In the genomic region with DNA sequence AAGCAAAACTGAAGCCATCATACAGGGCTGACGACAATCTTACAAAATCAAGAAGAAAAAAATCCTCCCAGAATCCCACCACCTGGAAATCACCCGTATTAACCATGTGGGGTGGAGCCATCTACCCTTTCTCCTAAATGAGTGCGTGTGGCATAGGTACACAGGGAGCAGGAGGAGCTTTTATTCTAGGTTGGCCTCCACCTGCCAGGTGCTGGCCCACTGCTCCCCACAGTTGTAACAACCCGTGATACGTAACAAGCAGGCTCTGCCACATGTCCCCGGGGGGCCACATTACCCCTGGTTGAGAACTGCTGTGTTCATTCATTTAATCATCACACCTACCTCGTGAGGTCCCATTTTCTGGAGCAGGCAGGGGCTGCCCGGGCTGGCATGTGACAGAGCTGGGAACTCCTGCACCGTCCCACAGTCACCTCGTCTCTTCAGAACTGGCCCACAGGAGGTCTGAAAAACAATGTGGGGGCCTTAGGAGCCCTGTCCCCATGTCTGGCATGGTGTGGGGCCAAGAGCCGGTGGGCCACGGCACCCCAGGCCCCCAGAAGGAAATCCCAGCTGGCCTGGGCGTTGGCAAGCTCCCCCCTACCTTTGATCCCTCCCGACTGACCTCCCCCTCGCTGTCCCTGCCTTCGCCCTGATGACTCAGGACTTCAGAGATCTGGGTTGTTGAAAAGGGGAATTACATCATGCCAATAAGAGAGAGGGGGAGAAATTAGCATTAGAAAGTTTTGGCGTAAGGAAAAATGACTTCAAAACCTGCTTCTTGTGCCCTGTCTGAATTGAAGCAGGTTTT, we compare ENCODE assay signal across 10 cellular contexts. TPM values are rescaled to one million over a fixed set of nuclear protein-coding genes. Genes with fewer than 3 reads are reported as not detected.
DNase-seq lines count a peak whose midpoint lies in the region; ATAC-seq and TF ChIP-seq lines count a peak whose summit lies in the region.
"Had no signal": no experiment of that assay in that cellular context is flagged by ENCODE, and none has a peak within 500 bp of the region (broad histone marks: within the 10 kb centered on the region; RNA-seq: fewer than 3 reads in every experiment).

No MANE protein-coding gene starts in this region.

- POLR2A ChIA-PET in CD8-positive, alpha-beta memory T cell (lab: Charles Lee): no interaction called here
- POLR2A ChIA-PET in PC-9 (lab: Charles Lee; ENCODE audit: unreplicated experiment): no interaction called here

- no peaks in the 10 kb centered on the region for H3K9me3 Mint-ChIP-seq in CD8-positive, alpha-beta memory T cell

- no peak overlapping the region for H3K4me2 ChIP-seq in PC-9

- DNase-seq in CD8-positive, alpha-beta memory T cell: no peak
- peak; percentile 61 for DNase-seq in NCI-H226
- no peak for DNase-seq in NCI-H69 (lab: John Stamatoyannopoulos, UW)
- no peak for DNase-seq in PC-9
- no peak for DNase-seq in activated gamma-delta T cell treated with Interleukin-2 at 50 U/mL for 16 hours
- DNase-seq: amniotic stem cell, NCI-H2171 treated with DMSO at 0.1 percent for 48 hours had no signal

- H3K36me3 ChIP-seq in CD8-positive, alpha-beta memory T cell (ENCODE audit: insufficient read depth, low read length): peaks cover 6% of the 10 kb centered on the region
- H3K36me3 ChIP-seq in duodenal mucosa (ENCODE audit: control insufficient read depth in 1 of 2, insufficient read depth in 2 of 2, low read length in 2 of 2): peaks cover 9 to 15% of the 10 kb centered on the region in 2 donors
- H3K36me3 ChIP-seq in muscle layer of duodenum (ENCODE audit: control insufficient read depth in 1 of 2, insufficient read depth in 2 of 2, low read length in 2 of 2): peaks cover 0 to 6% of the 10 kb centered on the region in 2 donors
- H3K36me3 ChIP-seq in PC-9 (ENCODE audit: low read depth): peaks cover 4% of the 10 kb centered on the region; the same call in 1 of the 2 replicates

- no peak overlapping the region for H2AFZ ChIP-seq in PC-9

- peak overlapping the region in 1 of 7 donors; percentile 46 for H3K4me3 Mint-ChIP-seq in CD8-positive, alpha-beta memory T cell

- intact Hi-C loops in PC-9 (cut with micrococcal nuclease; ENCODE audit: unreplicated experiment): no loop called here

- peak overlapping the region; percentile 70 for H3K27ac ChIP-seq in CD8-positive, alpha-beta memory T cell (ENCODE audit: low read depth, low read length)
- peak overlapping the region; percentile 89 for H3K27ac ChIP-seq in duodenal mucosa (ENCODE audit: low read depth, low read length)
- peak overlapping the region; percentile 64 for H3K27ac ChIP-seq in muscle layer of duodenum (ENCODE audit: low read length)
- H3K27ac ChIP-seq in PC-9: no peak overlapping the region

- peaks cover 100% of the 10 kb centered on the region for H3K79me2 ChIP-seq in PC-9 (ENCODE audit: low read depth)

- no peaks in the 10 kb centered on the region for H3F3A ChIP-seq in PC-9 (ENCODE audit: insufficient read depth, low read depth)

- no peak overlapping the region for H3K4me3 ChIP-seq in CD8-positive, alpha-beta memory T cell (ENCODE audit: low read length)
- H3K4me3 ChIP-seq in duodenal mucosa (ENCODE audit: low read depth in 1 of 2, low read length in 2 of 2) (peak overlapping the region in 1 of 2 donors; percentile 23), muscle layer of duodenum (ENCODE audit: low read depth in 1 of 2, low read length in 2 of 2) (no peak overlapping the region), PC-9 (no peak overlapping the region)

- no peaks in the 10 kb centered on the region for H3K9me3 ChIP-seq in CD8-positive, alpha-beta memory T cell (ENCODE audit: low read length)
- H3K9me3 ChIP-seq in duodenal mucosa (ENCODE audit: control insufficient read depth in 1 of 2, low read length in 2 of 2) (no peaks in the 10 kb centered on the region), muscle layer of duodenum (ENCODE audit: control insufficient read depth in 1 of 2, low read length in 2 of 2) (no peaks in the 10 kb centered on the region), PC-9 (ENCODE audit: insufficient read depth, low read depth) (no peaks in the 10 kb centered on the region)

- peaks cover 17% of the 10 kb centered on the region for H3K4me1 ChIP-seq in CD8-positive, alpha-beta memory T cell (ENCODE audit: insufficient read depth, low read length)
- H3K4me1 ChIP-seq in duodenal mucosa (ENCODE audit: control insufficient read depth in 1 of 2, insufficient read depth in 2 of 2, low read length in 2 of 2) (peaks cover 74 to 88% of the 10 kb centered on the region in 2 donors), muscle layer of duodenum (ENCODE audit: control insufficient read depth in 1 of 2, insufficient read depth in 2 of 2, low read length in 2 of 2) (peaks cover 20 to 26% of the 10 kb centered on the region in 2 donors), PC-9 (replicated peaks; ENCODE audit: insufficient read depth) (no peaks in the 10 kb centered on the region; the same call in 1 of the 2 replicates)

- peaks cover 59 to 86% (median 64%) of the 10 kb centered on the region in 3 donors for H3K4me1 Mint-ChIP-seq in CD8-positive, alpha-beta memory T cell

- no peaks in the 10 kb centered on the region for H3K27me3 ChIP-seq in CD8-positive, alpha-beta memory T cell (ENCODE audit: insufficient read depth, low read length, poor library complexity, severe bottlenecking)
- H3K27me3 ChIP-seq in duodenal mucosa (ENCODE audit: control insufficient read depth in 1 of 2, insufficient read depth in 2 of 2, low read length in 2 of 2) (no peaks in the 10 kb centered on the region), muscle layer of duodenum (ENCODE audit: low read depth, low read length) (no peaks in the 10 kb centered on the region), PC-9 (ENCODE audit: insufficient read depth, low read depth) (no peaks in the 10 kb centered on the region)

- H3K9ac ChIP-seq in duodenal mucosa (ENCODE audit: low read depth in 1 of 2, low read length in 2 of 2): peak overlapping the region; percentile 43 to 69

- TF ChIP-seq CTCF in PC-9 (conservative IDR thresholded peaks at IDR 0.05): no peak

- CTCF ChIA-PET in CD8-positive, alpha-beta memory T cell (lab: Charles Lee): interaction anchor here (1.2 kb wide), 1 partner anchor 12 kb away, joined by 3 read pairs; no protein-coding TSS in a partner anchor
- CTCF ChIA-PET in PC-9 (lab: Charles Lee): no interaction called here

- no TSS peak for BruUV-seq in PC-9 (replicated peaks; lab: Mats Ljungman, UMichigan)

- no peak for ATAC-seq in HG02938 (IDR thresholded peaks at IDR 0.05; ENCODE audit: unreplicated experiment)

- peak overlapping the region in 7 of 8 donors; percentile 22 to 63 (median 29) for H3K27ac Mint-ChIP-seq in CD8-positive, alpha-beta memory T cell

- peaks cover 5 to 45% (median 10%) of the 10 kb centered on the region in 3 donors for H3K36me3 Mint-ChIP-seq in CD8-positive, alpha-beta memory T cell

- H4K20me1 ChIP-seq in PC-9 (ENCODE audit: insufficient read depth): peaks cover 78% of the 10 kb centered on the region

- H3K9me2 ChIP-seq in PC-9 (ENCODE audit: insufficient read depth): no peaks in the 10 kb centered on the region

- peaks cover 0 to 2% of the 10 kb centered on the region in 2 donors for H3K27me3 Mint-ChIP-seq in CD8-positive, alpha-beta memory T cell

RNA-seq across cellular contexts. Expression of gene CMIP, which starts 12.9 kb away (rescaled TPM):
- 10 to 100 TPM; 23.6 to 24.4 TPM for total RNA-seq in CD8-positive, alpha-beta memory T cell
- polyA plus RNA-seq in CD8-positive, alpha-beta memory T cell: 1.0 TPM
- total RNA-seq in PC-9 (2021): 92.1 and 96.6 TPM in 2 replicates
